Comparison of ENCODE assay signal across 11 cellular contexts in the genomic region with DNA sequence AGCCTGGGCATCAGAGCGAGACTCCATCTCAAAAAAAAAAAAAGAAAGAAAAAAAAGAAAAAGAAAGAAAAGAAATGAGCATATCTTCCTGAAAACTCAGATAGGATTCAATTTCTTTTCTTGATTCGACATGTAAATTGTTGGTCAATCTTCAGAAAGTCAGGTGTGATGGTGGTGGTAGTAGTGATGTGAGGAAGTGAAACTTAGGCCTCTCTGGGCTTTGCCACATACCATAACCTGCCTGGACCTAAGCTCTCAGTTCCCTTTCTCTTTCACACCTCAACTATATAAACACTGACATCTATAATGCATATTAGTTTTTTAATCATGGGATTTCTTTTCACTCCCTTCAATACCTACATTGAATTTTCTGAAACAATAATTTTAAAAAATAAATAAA.
DNase-seq lines count a peak whose midpoint lies in the region; ATAC-seq and TF ChIP-seq lines count a peak whose summit lies in the region.
"Had no signal": no experiment of that assay in that cellular context is flagged by ENCODE, and none has a peak within 500 bp of the region (broad histone marks: within the 10 kb centered on the region; RNA-seq: fewer than 3 reads in every experiment).

No MANE protein-coding gene starts in this region.

- H3K27ac Mint-ChIP-seq in natural killer cell, result peak overlapping the region in 1 of 2 donors; percentile 62
- H3K27ac Mint-ChIP-seq: T-helper 2 cell treated with Interferon-gamma antibody and Interleukin-4, amounts not matched to agents 5 μg/mL and 100 μg/mL, for 36 hours had no signal

- TF ChIP-seq CTCF in GM10248 (IDR thresholded peaks at IDR 0.05; ENCODE audit: control extremely low read depth, extremely low read depth, low read depth, missing control alignments), result no peak
- TF ChIP-seq CTCF in natural killer cell (IDR thresholded peaks at IDR 0.05), result no peak

- POLR2A ChIA-PET in GM10248 (lab: Yijun Ruan, JAX), result no interaction called here

- CTCF ChIA-PET in GM10248 (lab: Yijun Ruan, JAX), result interaction anchor here (0.8 to 2.9 kb wide), 7 partner anchors 9 to 415 kb away, joined by 3 to 10 read pairs (median 4); no protein-coding TSS in a partner anchor

- no peaks in the 10 kb centered on the region for H3K9me3 Mint-ChIP-seq in natural killer cell
- H3K9me3 Mint-ChIP-seq: T-helper 2 cell treated with Interferon-gamma antibody and Interleukin-4, amounts not matched to agents 5 μg/mL and 100 μg/mL, for 36 hours had no signal

- H3K4me1 Mint-ChIP-seq in natural killer cell, result peaks cover 32 to 63% of the 10 kb centered on the region in 2 donors

- H3K27me3 Mint-ChIP-seq in natural killer cell (ENCODE audit: low read depth in 2 of 2), result no peaks in the 10 kb centered on the region

- intact Hi-C loops in natural killer cell (cut with micrococcal nuclease), result no loop called here

- H3K4me3 Mint-ChIP-seq in natural killer cell, result no peak overlapping the region
- H3K4me3 Mint-ChIP-seq: T-helper 2 cell treated with Interferon-gamma antibody and Interleukin-4, amounts not matched to agents 5 μg/mL and 100 μg/mL, for 36 hours had no signal

- H3K36me3 Mint-ChIP-seq in natural killer cell, result no peaks in the 10 kb centered on the region

- peak; percentile 89 for DNase-seq in GM10248 (ENCODE audit: extremely low spot score)
- no peak for DNase-seq in natural killer cell
- DNase-seq in central memory CD4-positive, alpha-beta T cell, result no peak
- DNase-seq in kidney tubule cell (ENCODE audit: low spot score), result no peak
- DNase-seq in ACHN, result no peak
- DNase-seq: activated CD8-positive, alpha-beta memory T cell treated with anti-CD3 and anti-CD28 coated beads, Interleukin-2, amount 50 U/mL, for 48 hours had no signal

- ATAC-seq in GM19324 (IDR thresholded peaks at IDR 0.05; ENCODE audit: low FRiP score, unreplicated experiment), result peak; percentile 93
- ATAC-seq in HG02642 (IDR thresholded peaks at IDR 0.05; ENCODE audit: poor library complexity, unreplicated experiment), result peak; percentile 95
- ATAC-seq in HG03432 (IDR thresholded peaks at IDR 0.05; ENCODE audit: unreplicated experiment), result peak; percentile 97
- no peak for ATAC-seq in natural killer cell
- ATAC-seq: A549 had no signal

- in situ Hi-C loops in ACHN (cut with HindIII; ENCODE audit: low pct_ligation_motif_present, low pct_unique_long_range_greater_than_20kb, low sequenced_read_pairs), result no loop called here

Comparison
In these comparisons a context has a peak if more than half of its experiments do, and no peak if none do; other contexts are left out.
1. ATAC-seq: peak in GM19324 (single experiment), HG02642 (single experiment) and HG03432 (single experiment); none in natural killer cell (0 of 3).